7 cellular contexts compared by ENCODE assay signal in the genomic region with DNA sequence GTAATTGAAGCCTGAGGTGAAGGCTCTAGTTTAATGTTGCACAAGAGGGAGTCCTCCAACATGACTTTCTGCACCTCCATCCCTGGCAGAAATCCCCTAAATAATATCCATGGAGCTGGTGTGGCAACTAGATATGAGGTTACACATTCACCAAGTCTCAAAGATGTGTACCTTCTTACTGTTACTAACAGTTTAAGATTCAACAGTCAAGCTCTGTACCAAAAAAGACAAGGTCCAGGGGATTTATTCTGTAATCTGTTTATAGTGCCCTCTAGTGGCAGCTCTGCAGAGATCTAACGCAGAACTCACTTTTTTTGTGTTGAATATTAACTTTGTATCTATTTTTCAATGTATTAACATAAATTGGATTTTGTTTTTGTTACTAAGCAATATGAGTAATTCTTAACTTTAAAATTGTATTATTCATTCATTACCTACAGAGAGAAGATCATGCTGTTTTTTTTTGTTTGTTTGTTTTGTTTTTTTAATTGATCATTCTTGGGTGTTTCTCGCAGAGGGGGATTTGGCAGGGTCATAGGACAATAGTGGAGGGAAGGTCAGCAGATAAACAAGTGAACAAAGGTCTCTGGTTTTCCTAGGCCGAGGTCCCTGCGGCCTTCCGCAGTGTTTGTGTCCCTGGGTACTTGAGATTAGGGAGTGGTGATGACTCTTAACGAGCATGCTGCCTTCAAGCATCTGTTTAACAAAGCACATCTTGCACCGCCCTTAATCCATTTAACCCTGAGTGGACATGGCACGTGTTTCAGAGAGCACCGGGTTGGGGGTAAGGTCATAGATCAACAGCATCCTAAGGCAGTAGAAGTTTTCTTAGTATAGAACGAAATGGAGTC. TPM values are rescaled to one million over a fixed set of nuclear protein-coding genes. Genes with fewer than 3 reads are reported as not detected.
DNase-seq lines count a peak whose midpoint lies in the region; ATAC-seq, FAIRE-seq and TF ChIP-seq lines count a peak whose summit lies in the region.
"Not testable (repeated sequence)": the region's sequence is repeated elsewhere in the genome, so short reads cannot be mapped to it uniquely, and the experiment has no call there.

No MANE protein-coding gene starts in this region.

- ATAC-seq in HG02852 (IDR thresholded peaks at IDR 0.05; ENCODE audit: unreplicated experiment) (peak; percentile 67), K562 (peak; percentile 69), Right ventricle myocardium inferior (peak; percentile 59)

- not testable (repeated sequence) for H3K4me1 ChIP-seq in K562 (replicated peaks in 1 of 2; ENCODE audit: control insufficient read depth in 2 of 2, insufficient read depth in 2 of 2, low read length in 2 of 2)

- H3K27me3 ChIP-seq in GM06990 (replicated peaks; ENCODE audit: control insufficient read depth, insufficient read depth, low read length); K562 (ENCODE audit: control insufficient read depth in 2 of 2, insufficient read depth in 2 of 2, low read length in 2 of 2); neural cell (ENCODE audit: insufficient read depth, low read depth, low read length): not testable (repeated sequence)

- intact Hi-C loops in K562 (cut with micrococcal nuclease): loop anchor here (1.0 to 5.0 kb wide), 2 partner anchors 108 to 177 kb away; no protein-coding TSS in a partner anchor
- intact Hi-C loops in Right ventricle myocardium inferior (cut with DNase I): loop anchor here (5.0 kb wide), 2 partner anchors 107 to 167 kb away; a partner anchor contains a TSS

- in situ Hi-C loops in K562 (cut with MboI): not testable (repeated sequence)

- H3K9me1 ChIP-seq in K562 (ENCODE audit: control insufficient read depth, insufficient read depth, low read length): not testable (repeated sequence)

- H3F3A ChIP-seq in neural cell (ENCODE audit: insufficient read depth, low read length, poor library complexity, severe bottlenecking): not testable (repeated sequence)

- TF ChIP-seq RAD21 in K562 (CRISPR knock-in tag; conservative IDR thresholded peaks at IDR 0.05 in 1 of 2, IDR thresholded peaks at IDR 0.05 in 1 of 2) (peak; percentile 55 to 78), neural cell (conservative IDR thresholded peaks at IDR 0.05) (peak; percentile 58)

- not testable (repeated sequence) for TF ChIP-seq EP300 in K562 (IDR thresholded peaks at IDR 0.05; ENCODE audit: low read length); neural cell (conservative IDR thresholded peaks at IDR 0.05; ENCODE audit: poor library complexity, severe bottlenecking)

- not testable (repeated sequence) for BruUV-seq in K562 (replicated peaks; lab: Mats Ljungman, UMichigan)

- not testable (repeated sequence) for FAIRE-seq in K562 (lab: Jason Lieb, UNC)

- peak; percentile 69 for TF ChIP-seq CTCF in GM06990 (IDR thresholded peaks at IDR 0.05; ENCODE audit: insufficient read depth, low read length, poor library complexity, severe bottlenecking)
- peak; percentile 47 to 76 (median 65); a peak in 5 of 6 replicates for TF ChIP-seq CTCF in K562 (IDR thresholded peaks at IDR 0.05 in 2 of 3, conservative IDR thresholded peaks at IDR 0.05 in 1 of 3; ENCODE audit: insufficient read depth in 2 of 3, low read depth in 1 of 3, low read length in 3 of 3)
- peak; percentile 70 for TF ChIP-seq CTCF in neural cell (IDR thresholded peaks at IDR 0.05; ENCODE audit: poor library complexity, severe bottlenecking)

- not testable (repeated sequence) for H3K4me2 ChIP-seq in K562 (ENCODE audit: insufficient read depth, low read length); neural cell (ENCODE audit: low read length)

- CTCF ChIA-PET in K562 (lab: Yijun Ruan, JAX; ENCODE audit: low intra/inter-chr PET ratio): interaction anchor here (1.0 to 2.0 kb wide), 2 partner anchors 107 to 176 kb away, joined by 3 to 8 read pairs; no protein-coding TSS in a partner anchor

- H2AFZ ChIP-seq in K562 (ENCODE audit: low read depth, low read length); neural cell (ENCODE audit: low read depth, low read length): not testable (repeated sequence)

- not testable (repeated sequence) for DNase-seq in GM06990 (ENCODE audit: extremely low read depth, insufficient read length); Right ventricle myocardium inferior (ENCODE audit: missing footprints)
- peak; percentile 72 for DNase-seq in NCI-H1694 treated with DMSO at 0.1 percent for 48 hours (lab: John Stamatoyannopoulos, UW)
- peak; percentile 55 for DNase-seq in SIG-M5 treated with dmso at 0.1 percent for 504 hours (lab: John Stamatoyannopoulos, UW; ENCODE audit: unreplicated experiment)
- peak; percentile 39 to 63 (median 44) for DNase-seq in K562 (ENCODE audit: extremely low read depth in 1 of 4, low spot score in 3 of 4)

- H3K36me3 ChIP-seq in GM06990 (ENCODE audit: control insufficient read depth, insufficient read depth, low read length); neural cell (ENCODE audit: insufficient read depth, low read length): not testable (repeated sequence)
- H3K36me3 ChIP-seq in K562 (ENCODE audit: control insufficient read depth, insufficient read depth, low read length): peaks cover 25% of the 10 kb centered on the region

- not testable (repeated sequence) for H3K4me3 ChIP-seq in GM06990 (replicated peaks; ENCODE audit: low read depth, low read length); K562; neural cell (ENCODE audit: low read length)

- H3K27ac ChIP-seq in K562 (ENCODE audit: extremely low read depth, low read depth, low read length); neural cell (ENCODE audit: low read length): not testable (repeated sequence)

- H3K79me2 ChIP-seq in K562 (ENCODE audit: control insufficient read depth, insufficient read depth, low read length); neural cell (replicated peaks; ENCODE audit: insufficient read depth, low read length): not testable (repeated sequence)

- H3K9me2 ChIP-seq in neural cell (ENCODE audit: insufficient read depth, low read length): not testable (repeated sequence)

- not testable (repeated sequence) for TF ChIP-seq POLR2A in K562 (conservative IDR thresholded peaks at IDR 0.05)

- 33% methylated on average over 10 of the region's 10 CpGs for WGBS in K562 (ENCODE audit: insufficient coverage, low coverage, missing lambda C conversion rate)

- not testable (repeated sequence) for H3K9me3 ChIP-seq in K562 (replicated peaks; ENCODE audit: control insufficient read depth, insufficient read depth, low read depth, low read length); neural cell (ENCODE audit: low read length)

- POLR2A ChIA-PET in K562 (lab: Yijun Ruan, JAX): interaction anchor here (0.7 to 1.1 kb wide), 4 partner anchors 10 to 109 kb away, joined by 3 to 8 read pairs (median 6); a partner anchor contains a TSS

- H4K20me1 ChIP-seq in K562 (replicated peaks; ENCODE audit: control insufficient read depth, insufficient read depth, low read length); neural cell (ENCODE audit: insufficient read depth): not testable (repeated sequence)

- H3K9ac ChIP-seq in K562 (ENCODE audit: insufficient read depth in 1 of 2, low read depth in 2 of 2, low read length in 2 of 2); neural cell (ENCODE audit: low read length): not testable (repeated sequence)

TF ChIP-seq in K562, 482 proteins besides CTCF, POLR2A, EP300 and RAD21 (continues in another document):
- TF ChIP-seq POLR2G (IDR thresholded peaks at IDR 0.05; ENCODE audit: low read depth, low read length): 0 out of 2 replicates have a peak, but pooled peaks have one; percentile 31

TF ChIP-seq in neural cell, 6 proteins besides CTCF, POLR2A, EP300 and RAD21:
- TF ChIP-seq SMC3 (conservative IDR thresholded peaks at IDR 0.05; ENCODE audit: poor library complexity): peak; percentile 70

RNA-seq across cellular contexts. Expression of a gene that starts 35.7 kb away (rescaled TPM):
- 18.1 and 32.8 TPM in 2 replicates for total RNA-seq in K562 (2011; cell fraction: chromatin; rRNA removed; ENCODE audit: low replicate concordance)
- 9.3 and 13.2 TPM in 2 replicates for total RNA-seq in K562 (2011; cell fraction: nucleolus; rRNA removed)
- 9.8 and 15.8 TPM in 2 replicates for total RNA-seq in K562 (2011; cell fraction: nucleoplasm; rRNA removed)
- total RNA-seq in K562 (2014; rRNA removed): 3.3 and 4.3 TPM in 2 replicates
- total RNA-seq in K562 (2014; rRNA removed; fragmentation: Illumina TruSeq; extraction: Trizol): 4.0 and 6.1 TPM in 2 replicates
- total RNA-seq in K562 (2015; rRNA removed; fragmentation: Illumina TruSeq; extraction: Trizol): 3.4 and 3.7 TPM in 2 replicates
- total RNA-seq in K562 (2021): 4.1 and 4.3 TPM in 2 replicates
- 3.2 and 5.0 TPM in 2 replicates for polyA plus RNA-seq in K562 (2011; rRNA removed)
- polyA plus RNA-seq in K562 (2011; cell fraction: cytosol; rRNA removed): 1.4 and 3.8 TPM in 2 replicates
- 7.9 and 9.1 TPM in 2 replicates for polyA plus RNA-seq in K562 (2011; cell fraction: nucleus; rRNA removed)
- 3.3 and 3.9 TPM in 2 replicates for polyA plus RNA-seq in K562 (2012)
- 5.0 and 6.3 TPM in 2 replicates for polyA plus RNA-seq in K562 (2014; fragmentation: Illumina TruSeq; extraction: Trizol)
- 1 to 10 TPM; 2.4 to 3.1 TPM for polyA plus RNA-seq in K562 (2014; fragmentation: Nextera tagmentation; extraction: Ambion mirVana)
- 4.1 and 6.9 TPM in 2 replicates for polyA plus RNA-seq in K562 (2014; rRNA removed)
- 5.8 and 6.8 TPM in 2 replicates for polyA minus RNA-seq in K562 (2011; rRNA and poly(A)+ RNA removed)
- 1.1 and 2.5 TPM in 2 replicates for polyA minus RNA-seq in K562 (2011; cell fraction: cytosol; rRNA and poly(A)+ RNA removed)
- 3.9 and 8.2 TPM in 2 replicates for polyA minus RNA-seq in K562 (2011; cell fraction: nucleus; rRNA and poly(A)+ RNA removed)
- 549 TPM for total RNA-seq in Right ventricle myocardium inferior
- not detected in 2 replicates for polyA plus RNA-seq in neural cell
- not detected in 2 replicates for polyA minus RNA-seq in neural cell

Comparison
In these comparisons a context has a peak if more than half of its experiments do, and no peak if none do; other contexts are left out.
1. RNA of a gene that starts 35.7 kb away (total RNA-seq): 549 TPM in Right ventricle myocardium inferior (single experiment); 3.3 to 32.8 TPM in K562; every median in the first group is over 10 times any median in the second.
2. Peak in every context shown above with its lines, with median percentiles within 50 percentile points of each other: CTCF ChIP-seq and ATAC-seq.